In the genomic region with DNA sequence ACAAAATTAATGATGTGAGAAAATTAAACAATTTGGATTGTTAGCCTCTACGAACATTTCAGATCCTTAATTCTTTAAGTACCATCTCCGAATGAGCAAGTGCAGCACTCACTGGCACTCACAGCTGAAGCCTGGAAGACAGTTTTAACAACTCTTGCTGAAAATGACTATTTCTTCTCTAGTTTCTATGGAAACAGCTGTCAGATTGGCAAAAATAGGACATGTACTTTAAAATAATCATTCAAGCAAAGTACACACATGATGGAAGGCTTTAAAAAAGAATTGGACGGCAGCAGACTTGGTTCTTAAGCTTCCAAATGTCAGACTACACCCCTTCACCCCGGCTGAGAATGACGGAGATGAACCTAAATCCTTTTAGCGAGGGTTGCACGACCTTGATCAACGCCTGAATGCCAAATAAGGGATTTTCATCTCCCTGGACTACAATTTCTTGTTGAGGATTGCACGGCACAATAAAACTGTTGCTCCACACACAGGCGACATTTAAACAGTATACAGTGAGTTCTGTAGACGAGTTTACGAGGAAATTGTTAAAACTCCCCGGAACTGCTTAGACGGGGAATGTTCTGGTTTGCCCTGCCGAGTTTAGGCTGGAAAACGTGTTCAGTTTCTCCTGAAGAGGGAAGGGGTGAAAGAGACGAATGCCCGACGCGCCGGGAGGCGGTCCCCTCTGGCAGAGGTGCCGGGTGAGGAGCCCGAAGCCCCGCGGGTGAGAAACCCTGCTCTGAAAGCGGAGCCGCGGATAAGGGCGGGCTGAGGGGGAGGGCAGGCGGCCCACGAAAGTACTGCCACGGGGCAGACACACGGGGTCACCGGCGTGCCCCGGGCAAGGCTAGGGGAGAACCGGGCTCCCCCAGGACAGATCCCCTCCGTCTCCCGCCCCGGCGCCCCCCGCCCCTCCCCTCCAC, we compare ENCODE assay signal across 1 cellular context.
TF ChIP-seq lines count a peak whose summit lies in the region.

No MANE protein-coding gene starts in this region.

TF ChIP-seq in GM23338, 12 proteins besides CTCF, POLR2A, EP300 and RAD21 (continued from another document):
- TF ChIP-seq ZNF462 (CRISPR knock-in tag; IDR thresholded peaks at IDR 0.05) = no peak
